ENCODE assay signal across 1 cellular context in genomic region chr16:87947356-87948118, GRCh38.
TF ChIP-seq lines count a peak whose summit lies in the region.

No MANE protein-coding gene starts in this region.

TF ChIP-seq in WTC11, 78 proteins besides CTCF, POLR2A, EP300 and RAD21 (continued from another document):
- TF ChIP-seq ZNF532 (CRISPR knock-in tag; IDR thresholded peaks at IDR 0.05; ENCODE audit: borderline replicate concordance) (no peak), FOXP4 (CRISPR knock-in tag; IDR thresholded peaks at IDR 0.05) (no peak), SOX15 (CRISPR knock-in tag; IDR thresholded peaks at IDR 0.05) (no peak), RELA (CRISPR knock-in tag; IDR thresholded peaks at IDR 0.05; ENCODE audit: borderline replicate concordance) (no peak), STAT6 (CRISPR knock-in tag; conservative IDR thresholded peaks at IDR 0.05; ENCODE audit: low read depth) (no peak), ARID4B (CRISPR knock-in tag; IDR thresholded peaks at IDR 0.05; ENCODE audit: borderline replicate concordance) (no peak), ZBTB21 (CRISPR knock-in tag; IDR thresholded peaks at IDR 0.05; ENCODE audit: borderline replicate concordance) (no peak)
